ENCODE assay signal across 25 cellular contexts in genomic region chr22:47155912-47156311, GRCh38.
"Had no signal": no experiment of that assay in that cellular context is flagged by ENCODE, and none has a peak within 500 bp of the region (broad histone marks: within the 10 kb centered on the region; RNA-seq: fewer than 3 reads in every experiment).

No MANE protein-coding gene starts in this region.

- H3K4me1 Mint-ChIP-seq: mesothelial cell of epicardium had no signal

- H3K4me3 ChIP-seq: left lung, lower lobe of right lung, psoas muscle, sigmoid colon, spleen, suprapubic skin, tibial nerve, uterus had no signal

- H3K4me1 ChIP-seq: left lung, parathyroid adenoma, uterus had no signal

- H3K36me3 Mint-ChIP-seq: immature natural killer cell; mesothelial cell of epicardium; natural killer cell; stimulated activated effector memory CD8-positive, alpha-beta T cell treated with anti-CD3 and anti-CD28 coated beads, Interleukin-12 subunit alpha, Interleukin-12 subunit beta, amount 100 ng/mL, for 72 hours; type B pancreatic cell had no signal

- DNase-seq: hypothalamus; immature natural killer cell; kidney; left colon; lower lobe of right lung; mammary epithelial cell; mesenchymal stem cell; naive B cell; natural killer cell; psoas muscle; sigmoid colon; small intestine; spleen; stimulated activated CD4-positive, alpha-beta T cell treated with anti-CD3 and anti-CD28 coated beads, Interleukin-4, amount 100 ng/mL, for 24 hours; stimulated activated naive CD4-positive, alpha-beta T cell; uterus had no signal

- H3K27ac Mint-ChIP-seq: immature natural killer cell; mesothelial cell of epicardium; stimulated activated effector memory CD8-positive, alpha-beta T cell treated with anti-CD3 and anti-CD28 coated beads, Interleukin-12 subunit alpha, Interleukin-12 subunit beta, amount 100 ng/mL, for 72 hours; stimulated activated naive CD8-positive, alpha-beta T cell treated with anti-CD3 and anti-CD28 coated beads, Interleukin-15, Interleukin-2, amounts not matched to agents 100 ng/mL and 50 ng/mL, for 24 hours; type B pancreatic cell had no signal

- H3K36me3 ChIP-seq: heart left ventricle, lower lobe of right lung, sigmoid colon, uterus had no signal

- ATAC-seq: left colon; left lung; lower lobe of right lung; natural killer cell; stimulated activated effector memory CD8-positive, alpha-beta T cell treated with anti-CD3 and anti-CD28 coated beads, Interleukin-12 subunit alpha, Interleukin-12 subunit beta, amount 100 ng/mL, for 72 hours had no signal

- H3K9me3 ChIP-seq: left lung, lower lobe of right lung, psoas muscle, suprapubic skin, uterus had no signal

- H3K9me3 Mint-ChIP-seq: immature natural killer cell; mesothelial cell of epicardium; natural killer cell; stimulated activated effector memory CD8-positive, alpha-beta T cell treated with anti-CD3 and anti-CD28 coated beads, Interleukin-12 subunit alpha, Interleukin-12 subunit beta, amount 100 ng/mL, for 72 hours; stimulated activated naive CD8-positive, alpha-beta T cell treated with anti-CD3 and anti-CD28 coated beads, Interleukin-15, Interleukin-2, amounts not matched to agents 100 ng/mL and 50 ng/mL, for 24 hours; type B pancreatic cell had no signal

- H3K27me3 Mint-ChIP-seq: naive B cell; stimulated activated naive CD8-positive, alpha-beta T cell treated with anti-CD3 and anti-CD28 coated beads, Interleukin-15, Interleukin-2, amounts not matched to agents 100 ng/mL and 50 ng/mL, for 24 hours; type B pancreatic cell had no signal

- H3K4me3 Mint-ChIP-seq: immature natural killer cell; mesothelial cell of epicardium; naive B cell; natural killer cell; stimulated activated effector memory CD8-positive, alpha-beta T cell treated with anti-CD3 and anti-CD28 coated beads, Interleukin-12 subunit alpha, Interleukin-12 subunit beta, amount 100 ng/mL, for 72 hours; stimulated activated naive CD8-positive, alpha-beta T cell treated with anti-CD3 and anti-CD28 coated beads, Interleukin-15, Interleukin-2, amounts not matched to agents 100 ng/mL and 50 ng/mL, for 24 hours; type B pancreatic cell had no signal

- H3K27ac ChIP-seq: left lung, lower lobe of right lung, parathyroid adenoma, psoas muscle, sigmoid colon, suprapubic skin, tibial nerve, uterus had no signal

- H3K27me3 ChIP-seq: heart left ventricle, left lung, sigmoid colon, spleen, suprapubic skin, tibial nerve, uterus had no signal
